Comparison of ENCODE assay signal across 29 cellular contexts in genomic region chr19:32459199-32459865, GRCh38. TPM values are rescaled to one million over a fixed set of nuclear protein-coding genes. Genes with fewer than 3 reads are reported as not detected.
DNase-seq lines count a peak whose midpoint lies in the region; ATAC-seq, FAIRE-seq and TF ChIP-seq lines count a peak whose summit lies in the region.
"Had no signal": no experiment of that assay in that cellular context is flagged by ENCODE, and none has a peak within 500 bp of the region (broad histone marks: within the 10 kb centered on the region; RNA-seq: fewer than 3 reads in every experiment).

No MANE protein-coding gene starts in this region.

- H3K4me3 Mint-ChIP-seq in CD4-positive, alpha-beta memory T cell = peak overlapping the region in 3 of 8 donors; percentile 4 to 64 (median 53)
- no peak overlapping the region for H3K4me3 Mint-ChIP-seq in memory B cell
- H3K4me3 Mint-ChIP-seq: activated naive CD8-positive, alpha-beta T cell; endodermal cell; immature natural killer cell; naive B cell; T-helper 1 cell treated with Interleukin-12 subunit alpha and Interleukin-12 subunit beta and Interleukin-4 antibody, amounts not matched to agents 30 μg/mL and 1 μg/mL, for 36 hours; type B pancreatic cell had no signal

- SMC1A ChIA-PET in GM12878 (lab: Charles Lee; ENCODE audit: uncharacterized antibody, unreplicated experiment) = interaction anchor here (0.9 kb wide), 1 partner anchor 54 kb away, joined by 3 read pairs; the partner anchor contains the start of gene DPY19L3

- peaks cover 0 to 21% of the 10 kb centered on the region in 2 donors for H3K36me3 Mint-ChIP-seq in CD4-positive, alpha-beta memory T cell
- H3K36me3 Mint-ChIP-seq in memory B cell = peaks cover 11% of the 10 kb centered on the region

- H3K4me1 Mint-ChIP-seq in CD4-positive, alpha-beta memory T cell = peaks cover 15 to 21% (median 19%) of the 10 kb centered on the region in 4 donors
- no peaks in the 10 kb centered on the region for H3K4me1 Mint-ChIP-seq in memory B cell
- H3K4me1 Mint-ChIP-seq: endodermal cell, immature natural killer cell, naive B cell had no signal

- no peak for TF ChIP-seq EP300 in GM12878 (IDR thresholded peaks at IDR 0.05; ENCODE audit: borderline replicate concordance in 1 of 2, control insufficient read depth in 1 of 2, low read depth in 2 of 2, low read length in 2 of 2)

- TF ChIP-seq POLR2A in GM12878 (IDR thresholded peaks at IDR 0.05; ENCODE audit: low read depth, low read length) = no peak

- WGBS in GM12878 (ENCODE audit: insufficient coverage, insufficient replicate concordance, low lambda C conversion rate, missing lambda C conversion rate) = 14% methylated on average over 3 of the region's 3 CpGs

- peak overlapping the region in 6 of 7 donors; percentile 17 to 69 (median 54) for H3K27ac Mint-ChIP-seq in CD4-positive, alpha-beta memory T cell
- H3K27ac Mint-ChIP-seq in memory B cell = peak overlapping the region; percentile 47
- H3K27ac Mint-ChIP-seq: activated naive CD8-positive, alpha-beta T cell; endodermal cell; type B pancreatic cell had no signal

- no peaks in the 10 kb centered on the region for H3K79me2 ChIP-seq in GM12878 (ENCODE audit: control insufficient read depth, insufficient read depth, low read length)

- H3K4me3 ChIP-seq in CD4-positive, alpha-beta memory T cell (ENCODE audit: low read length in 2 of 2) = no peak overlapping the region
- H3K4me3 ChIP-seq in GM12865 (ENCODE audit: low read depth, low read length) (peak overlapping the region; percentile 52; the same call in 1 of the 2 replicates), GM12878 (no peak overlapping the region)
- H3K4me3 ChIP-seq: cardiac muscle cell, esophagus muscularis mucosa, left ventricle myocardium inferior, psoas muscle, SK-N-MC had no signal

- in situ Hi-C loops in GM12878 (cut with MboI) = no loop called here

- no peaks in the 10 kb centered on the region for H3K27me3 ChIP-seq in CD4-positive, alpha-beta memory T cell (ENCODE audit: insufficient read depth, low read length)
- H3K27me3 ChIP-seq in GM12878 (replicated peaks in 1 of 2; ENCODE audit: control insufficient read depth in 2 of 2, insufficient read depth in 2 of 2, low read length in 1 of 2) = no peaks in the 10 kb centered on the region
- H3K27me3 ChIP-seq: cardiac muscle cell, esophagus muscularis mucosa had no signal

- H2AFZ ChIP-seq in GM12878 (ENCODE audit: control insufficient read depth, low read depth, low read length) = peak overlapping the region; percentile 0; the same call in 1 of the 2 replicates

- no peaks in the 10 kb centered on the region for H3K36me3 ChIP-seq in CD4-positive, alpha-beta memory T cell (ENCODE audit: insufficient read depth, low read length)
- H3K36me3 ChIP-seq in GM12878 (ENCODE audit: control insufficient read depth in 2 of 2, insufficient read depth in 2 of 2, low read length in 1 of 2) = no peaks in the 10 kb centered on the region

- BruUV-seq in GM12878 (replicated peaks; lab: Mats Ljungman, UMichigan) = no TSS peak

- no peaks in the 10 kb centered on the region for H4K20me1 ChIP-seq in GM12878 (ENCODE audit: control insufficient read depth, insufficient read depth)

- H3K4me2 ChIP-seq in GM12878 (ENCODE audit: control insufficient read depth, insufficient read depth) = peak overlapping the region; percentile 98; the same call in 1 of the 2 replicates

- RAD21 ChIA-PET in GM12878 (lab: Charles Lee; ENCODE audit: unreplicated experiment) = interaction anchor here (1.0 kb wide), 1 partner anchor 54 kb away, joined by 3 read pairs; the partner anchor contains the start of gene DPY19L3

- DNase-seq in CD4-positive, alpha-beta memory T cell = no peak
- DNase-seq in GM12865 (ENCODE audit: low read depth) (no peak), GM12878 (ENCODE audit: low read depth, low spot score) (no peak), memory B cell (ENCODE audit: low spot score in 2 of 2) (no peak), A172 (ENCODE audit: low spot score) (no peak), GF-D8 (lab: John Stamatoyannopoulos, UW) (no peak)
- DNase-seq: aorta, cortex of kidney, endodermal cell, hypothalamus, immature natural killer cell, IMR-90, left ventricle myocardium inferior, naive B cell, NCI-H446, occipital lobe, OCI-M1, psoas muscle had no signal

- TF ChIP-seq CTCF in GM12865 (IDR thresholded peaks at IDR 0.05; ENCODE audit: insufficient read depth, low read depth, low read length, missing control alignments) (no peak), GM12878 (IDR thresholded peaks at IDR 0.05 in 2 of 3, conservative IDR thresholded peaks at IDR 0.05 in 1 of 3; ENCODE audit: control insufficient read depth in 2 of 3, extremely low read depth in 1 of 3, insufficient read depth in 1 of 3, low read depth in 3 of 3, low read length in 3 of 3) (no peak)

- H3K27ac ChIP-seq in CD4-positive, alpha-beta memory T cell (ENCODE audit: low read depth, low read length) = no peak overlapping the region
- peak overlapping the region; percentile 88 for H3K27ac ChIP-seq in GM12878 (ENCODE audit: control insufficient read depth, insufficient read depth)
- H3K27ac ChIP-seq: C4-2B, esophagus muscularis mucosa, left ventricle myocardium inferior, psoas muscle, SK-N-MC had no signal

- TF ChIP-seq RAD21 in GM12878 (IDR thresholded peaks at IDR 0.05; ENCODE audit: insufficient read depth, low read depth, low read length) = no peak

- H3K27me3 Mint-ChIP-seq in CD4-positive, alpha-beta memory T cell = no peaks in the 10 kb centered on the region
- H3K27me3 Mint-ChIP-seq in memory B cell = no peaks in the 10 kb centered on the region
- H3K27me3 Mint-ChIP-seq: activated naive CD8-positive, alpha-beta T cell; naive B cell; type B pancreatic cell had no signal

- intact Hi-C loops in CD4-positive, alpha-beta memory T cell (cut with micrococcal nuclease) = no loop called here
- intact Hi-C loops in GM12878 (cut with micrococcal nuclease; ENCODE audit: unreplicated experiment) = no loop called here

- H3K9me3 ChIP-seq in CD4-positive, alpha-beta memory T cell (ENCODE audit: control insufficient read depth in 1 of 2, low read length in 2 of 2) = no peaks in the 10 kb centered on the region
- no peaks in the 10 kb centered on the region for H3K9me3 ChIP-seq in GM12878 (replicated peaks; ENCODE audit: control insufficient read depth, insufficient read depth, low read length)
- H3K9me3 ChIP-seq: esophagus muscularis mucosa, left ventricle myocardium inferior, psoas muscle had no signal

- no peaks in the 10 kb centered on the region for H3K9me3 Mint-ChIP-seq in CD4-positive, alpha-beta memory T cell
- H3K9me3 Mint-ChIP-seq in memory B cell = no peaks in the 10 kb centered on the region
- H3K9me3 Mint-ChIP-seq: endodermal cell; immature natural killer cell; naive B cell; T-helper 1 cell treated with Interleukin-12 subunit alpha and Interleukin-12 subunit beta and Interleukin-4 antibody, amounts not matched to agents 30 μg/mL and 1 μg/mL, for 36 hours; type B pancreatic cell had no signal

- POLR2A ChIA-PET in CD4-positive, alpha-beta memory T cell (lab: Charles Lee; ENCODE audit: partially characterized antibody) = no interaction called here
- POLR2A ChIA-PET in GM12878 (lab: Charles Lee) = interaction anchor here (0.6 to 0.8 kb wide), 2 partner anchors 102 to 112 kb away, joined by 3 read pairs; no protein-coding TSS in a partner anchor

- ATAC-seq in GM12878 (peak; percentile 49; the same call in 2 of the 3 replicates), memory B cell (ENCODE audit: low read depth) (no peak), HG03039 (IDR thresholded peaks at IDR 0.05; ENCODE audit: unreplicated experiment) (no peak)
- ATAC-seq: psoas muscle had no signal

- no peak for FAIRE-seq in GM12878 (lab: Jason Lieb, UNC)
- FAIRE-seq: D721Med, frontal cortex, H1 had no signal

- peaks cover 13% of the 10 kb centered on the region for H3K4me1 ChIP-seq in CD4-positive, alpha-beta memory T cell (ENCODE audit: insufficient read depth, low read length)
- peaks cover 22% of the 10 kb centered on the region for H3K4me1 ChIP-seq in GM12878 (ENCODE audit: control insufficient read depth, insufficient read depth, low read length)
- H3K4me1 ChIP-seq: psoas muscle had no signal

- no peak overlapping the region; the same call in 1 of the 2 replicates for H3K9ac ChIP-seq in GM12878 (ENCODE audit: control insufficient read depth, insufficient read depth, low read length)

- CTCF ChIA-PET in CD4-positive, alpha-beta memory T cell (lab: Charles Lee; ENCODE audit: partially characterized antibody) = no interaction called here
- CTCF ChIA-PET in GM12878 (lab: Yijun Ruan, JAX) = no interaction called here

TF ChIP-seq in GM12878, 131 proteins besides CTCF, POLR2A, EP300 and RAD21 (continues in another document):
- TF ChIP-seq NFIC (IDR thresholded peaks at IDR 0.05; ENCODE audit: low read depth, low read length) (no peak), SMC3 (IDR thresholded peaks at IDR 0.05; ENCODE audit: borderline replicate concordance, low read length) (no peak), SMARCA5 (IDR thresholded peaks at IDR 0.05) (no peak), FOXK2 (IDR thresholded peaks at IDR 0.05) (no peak), KDM1A (IDR thresholded peaks at IDR 0.05; ENCODE audit: borderline replicate concordance) (no peak)

RNA-seq across cellular contexts. Expression of gene DPY19L3, which starts 53.8 kb away (rescaled TPM):
- 10 to 100 TPM; 16.9 to 17.9 TPM for total RNA-seq in CD4-positive, alpha-beta memory T cell
- polyA plus RNA-seq in CD4-positive, alpha-beta memory T cell = 1 to 10 TPM in 1 of 2 donors, under 1 TPM in 1; 0.64 to 2.8 TPM
- 59.0 and 62.6 TPM in 2 replicates for total RNA-seq in GM12878 (2013; cell fraction: nucleolus; rRNA removed)
- 17.5 and 21.2 TPM in 2 replicates for total RNA-seq in GM12878 (2014; rRNA removed)
- total RNA-seq in GM12878 (2014; rRNA removed; fragmentation: Illumina TruSeq; extraction: Trizol) = 11.0 and 11.9 TPM in 2 replicates
- total RNA-seq in GM12878 (2021) = 23.8 and 30.2 TPM in 2 replicates
- polyA plus RNA-seq in GM12878 (2011; ENCODE audit: low read depth) = 5.6 TPM
- polyA plus RNA-seq in GM12878 (2011; rRNA removed) = 15.2 and 19.2 TPM in 2 replicates
- polyA plus RNA-seq in GM12878 (2011; cell fraction: cytosol; rRNA removed) = 18.5 and 23.2 TPM in 2 replicates
- 68.1 and 95.2 TPM in 2 replicates for polyA plus RNA-seq in GM12878 (2011; cell fraction: nucleus; rRNA removed)
- 6.9 and 8.4 TPM in 2 replicates for polyA plus RNA-seq in GM12878 (2012)
- polyA plus RNA-seq in GM12878 (2014; fragmentation: Illumina TruSeq; extraction: Trizol) = 16.4 and 18.4 TPM in 2 replicates
- polyA plus RNA-seq in GM12878 (2014; fragmentation: Nextera tagmentation; extraction: Ambion mirVana) = 1 to 10 TPM; 2.5 to 3.2 TPM
- polyA plus RNA-seq in GM12878 (2014; rRNA removed) = 24.1 and 29.4 TPM in 2 replicates
- 10 to 100 TPM; 10.8 to 12.2 TPM for polyA plus RNA-seq in GM12878 (2016; fragmentation: Nextera tagmentation; extraction: Ambion mirVana)
- 36.1 and 36.3 TPM in 2 replicates for polyA minus RNA-seq in GM12878 (2011; rRNA and poly(A)+ RNA removed)
- 8.0 and 19.9 TPM in 2 replicates for polyA minus RNA-seq in GM12878 (2011; cell fraction: cytosol; rRNA and poly(A)+ RNA removed)
- 32.5 and 55.5 TPM in 2 replicates for polyA minus RNA-seq in GM12878 (2011; cell fraction: nucleus; rRNA and poly(A)+ RNA removed)
- total RNA-seq in A172 (2014; rRNA removed; shearing (Covaris generic)) = 8.3 and 25.3 TPM in 2 replicates
